In the genomic region with DNA sequence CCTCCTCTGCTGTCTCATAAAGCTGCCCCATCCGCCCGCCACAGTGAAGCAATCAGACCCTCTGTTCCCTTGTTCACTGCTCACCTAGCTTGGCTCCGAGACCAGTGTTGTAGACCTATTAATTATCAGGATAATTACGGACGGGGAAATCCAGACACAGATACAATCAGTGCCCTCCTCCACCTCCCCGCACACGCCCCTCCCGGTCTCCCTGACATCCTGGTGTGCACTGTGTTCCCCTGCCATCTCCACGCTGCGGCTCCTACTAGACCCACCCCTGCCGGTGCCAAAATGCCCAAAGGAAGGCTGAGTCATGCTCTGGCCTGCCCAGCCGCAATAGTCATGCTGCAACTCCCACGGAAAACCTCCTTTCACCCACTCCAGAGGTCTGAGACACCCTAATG, we compare ENCODE assay signal across 10 cellular contexts.
DNase-seq lines count a peak whose midpoint lies in the region; ATAC-seq and TF ChIP-seq lines count a peak whose summit lies in the region.
"Had no signal": no experiment of that assay in that cellular context is flagged by ENCODE, and none has a peak within 500 bp of the region (broad histone marks: within the 10 kb centered on the region; RNA-seq: fewer than 3 reads in every experiment).

No MANE protein-coding gene starts in this region.

- peaks cover 33% of the 10 kb centered on the region for H3K4me1 Mint-ChIP-seq in MCF 10A (ENCODE audit: insufficient read depth, unreplicated experiment)
- H3K4me1 Mint-ChIP-seq: activated naive CD8-positive, alpha-beta T cell treated with anti-CD3 and anti-CD28 coated beads for 36 hours had no signal

- no peak overlapping the region for H2BK5ac ChIP-seq in neuronal stem cell (ENCODE audit: low read length)

- H3K9ac ChIP-seq in neuronal stem cell (ENCODE audit: low read depth, low read length, poor library complexity): no peak overlapping the region

- H3K14ac ChIP-seq in neuronal stem cell (ENCODE audit: low read length): no peak overlapping the region

- DNase-seq in Daoy (ENCODE audit: low read depth): peak; percentile 95
- DNase-seq in NCI-H1417 treated with DMSO at 0.1 percent for 48 hours (lab: John Stamatoyannopoulos, UW): peak; percentile 77
- peak; percentile 93 for DNase-seq in MCF 10A (ENCODE audit: unreplicated experiment)
- DNase-seq in omental fat pad (ENCODE audit: low spot score): no peak
- no peak for DNase-seq in body of pancreas
- DNase-seq in NCI-H1092 (lab: John Stamatoyannopoulos, UW): no peak
- DNase-seq in neuronal stem cell (ENCODE audit: low spot score): no peak
- no peak for DNase-seq in inferior parietal cortex (ENCODE audit: extremely low spot score)
- DNase-seq: activated naive CD8-positive, alpha-beta T cell treated with anti-CD3 and anti-CD28 coated beads for 36 hours; NCI-H1694 had no signal

- no peak overlapping the region for H2BK15ac ChIP-seq in neuronal stem cell (ENCODE audit: low read length)

- POLR2A ChIA-PET in MCF 10A (lab: Yijun Ruan, JAX): interaction anchor here (0.6 to 2.0 kb wide), 7 partner anchors 8 to 107 kb away, joined by 3 to 8 read pairs (median 3); no protein-coding TSS in a partner anchor

- no peaks in the 10 kb centered on the region for H3K9me3 Mint-ChIP-seq in MCF 10A (ENCODE audit: unreplicated experiment)
- H3K9me3 Mint-ChIP-seq: activated naive CD8-positive, alpha-beta T cell treated with anti-CD3 and anti-CD28 coated beads for 36 hours had no signal

- no peak overlapping the region for H3K18ac ChIP-seq in neuronal stem cell (ENCODE audit: low read length)

- CTCF ChIA-PET in MCF 10A (lab: Yijun Ruan, JAX): interaction anchor here (0.6 to 1.7 kb wide), 2 partner anchors 113 to 1405 kb away, joined by 3 to 4 read pairs; no protein-coding TSS in a partner anchor

- peaks cover 4% of the 10 kb centered on the region for H3K36me3 Mint-ChIP-seq in MCF 10A (ENCODE audit: insufficient read depth, unreplicated experiment)

- no peak overlapping the region for H3K4me2 ChIP-seq in neuronal stem cell (ENCODE audit: insufficient read depth, low read length, poor library complexity, severe bottlenecking)

- no peak overlapping the region for H4K8ac ChIP-seq in neuronal stem cell (ENCODE audit: low read depth, low read length)

- no peak overlapping the region for H4K91ac ChIP-seq in neuronal stem cell (ENCODE audit: low read depth, low read length, poor library complexity)

- peak overlapping the region; percentile 9 for H3K4me3 Mint-ChIP-seq in MCF 10A (ENCODE audit: unreplicated experiment)
- H3K4me3 Mint-ChIP-seq: activated naive CD8-positive, alpha-beta T cell treated with anti-CD3 and anti-CD28 coated beads for 36 hours had no signal

- H3K36me3 ChIP-seq in body of pancreas (replicated peaks in 1 of 2; ENCODE audit: insufficient read depth in 1 of 2, low read depth in 2 of 2) (no peaks in the 10 kb centered on the region), neuronal stem cell (replicated peaks in 1 of 2; ENCODE audit: control insufficient read depth in 2 of 2, insufficient read depth in 2 of 2, low read length in 2 of 2) (no peaks in the 10 kb centered on the region)

- 79 to 87% methylated on average over 10 to 13 of the region's 13 CpGs for WGBS in body of pancreas, 2 donors
- WGBS in neuronal stem cell (ENCODE audit: extremely low coverage in 2 of 2, insufficient read length in 2 of 2, insufficient replicate concordance in 1 of 2), 2 donors: no CpG with 5 or more reads among the region's 13 CpGs

- H3K27ac ChIP-seq in body of pancreas (no peak overlapping the region), neuronal stem cell (replicated peaks; ENCODE audit: low read length) (no peak overlapping the region)

- intact Hi-C loops in MCF 10A (cut with micrococcal nuclease): no loop called here
- intact Hi-C loops in body of pancreas (cut with DNase I): no loop called here

- H3K9me3 ChIP-seq in body of pancreas: no peaks in the 10 kb centered on the region
- no peaks in the 10 kb centered on the region for H3K9me3 ChIP-seq in neuronal stem cell (replicated peaks in 1 of 2; ENCODE audit: control insufficient read depth in 2 of 2, insufficient read depth in 1 of 2, low read depth in 1 of 2, low read length in 2 of 2)

- H2AFZ ChIP-seq in neuronal stem cell (ENCODE audit: low read length): no peak overlapping the region

- H2AK5ac ChIP-seq in neuronal stem cell (ENCODE audit: low read depth, low read length): no peak overlapping the region

- peak; percentile 94 for ATAC-seq in omental fat pad (ENCODE audit: low FRiP score)
- ATAC-seq in body of pancreas: no peak

- peak overlapping the region; percentile 28 for H3K27ac Mint-ChIP-seq in MCF 10A (ENCODE audit: low read depth, unreplicated experiment)
- H3K27ac Mint-ChIP-seq: activated naive CD8-positive, alpha-beta T cell treated with anti-CD3 and anti-CD28 coated beads for 36 hours had no signal

- H2BK12ac ChIP-seq in neuronal stem cell (ENCODE audit: low read length): no peak overlapping the region

- H3K4me3 ChIP-seq in body of pancreas: no peak overlapping the region
- H3K4me3 ChIP-seq in neuronal stem cell (ENCODE audit: low read length in 2 of 2): no peak overlapping the region

- no peak overlapping the region for H3K23ac ChIP-seq in neuronal stem cell (ENCODE audit: low read depth, low read length, poor library complexity)

- H3K27me3 ChIP-seq in body of pancreas: no peaks in the 10 kb centered on the region
- H3K27me3 ChIP-seq in neuronal stem cell (ENCODE audit: control insufficient read depth in 3 of 3, insufficient read depth in 3 of 3, low read depth in 1 of 3, low read length in 3 of 3): peaks cover 0 to 36% (median 0%) of the 10 kb centered on the region in 3 experiments

- H2BK120ac ChIP-seq in neuronal stem cell (ENCODE audit: low read depth, low read length): no peak overlapping the region

- BruUV-seq in MCF 10A (replicated peaks; lab: Mats Ljungman, UMichigan): no TSS peak

- H3K79me1 ChIP-seq in neuronal stem cell (ENCODE audit: low read depth, low read length): no peaks in the 10 kb centered on the region

- H3K4ac ChIP-seq in neuronal stem cell (ENCODE audit: low read length): no peak overlapping the region

- peaks cover 10% of the 10 kb centered on the region for H3K27me3 Mint-ChIP-seq in MCF 10A (ENCODE audit: insufficient read depth, unreplicated experiment)

- TF ChIP-seq CTCF in MCF 10A (IDR thresholded peaks at IDR 0.05; ENCODE audit: unreplicated experiment): no peak
- TF ChIP-seq CTCF in omental fat pad (IDR thresholded peaks at IDR 0.05): no peak
- no peak for TF ChIP-seq CTCF in body of pancreas (IDR thresholded peaks at IDR 0.05)

- TF ChIP-seq POLR2A in body of pancreas (IDR thresholded peaks at IDR 0.05): no peak

- H3K4me1 ChIP-seq in body of pancreas (peaks cover 14% of the 10 kb centered on the region), neuronal stem cell (ENCODE audit: control insufficient read depth in 2 of 2, insufficient read depth in 1 of 2, low read depth in 1 of 2, low read length in 2 of 2) (peaks cover 0 to 20% of the 10 kb centered on the region in 2 donors)

Comparison
In these comparisons a context has a peak if more than half of its experiments do, and no peak if none do; other contexts are left out.
1. DNase-seq: peak in Daoy (single experiment), NCI-H1417 treated with DMSO at 0.1 percent for 48 hours (single experiment) and MCF 10A (single experiment); none in omental fat pad (single experiment), body of pancreas (0 of 4), NCI-H1092 (single experiment), neuronal stem cell (single experiment) and inferior parietal cortex (single experiment).